In the genomic region with DNA sequence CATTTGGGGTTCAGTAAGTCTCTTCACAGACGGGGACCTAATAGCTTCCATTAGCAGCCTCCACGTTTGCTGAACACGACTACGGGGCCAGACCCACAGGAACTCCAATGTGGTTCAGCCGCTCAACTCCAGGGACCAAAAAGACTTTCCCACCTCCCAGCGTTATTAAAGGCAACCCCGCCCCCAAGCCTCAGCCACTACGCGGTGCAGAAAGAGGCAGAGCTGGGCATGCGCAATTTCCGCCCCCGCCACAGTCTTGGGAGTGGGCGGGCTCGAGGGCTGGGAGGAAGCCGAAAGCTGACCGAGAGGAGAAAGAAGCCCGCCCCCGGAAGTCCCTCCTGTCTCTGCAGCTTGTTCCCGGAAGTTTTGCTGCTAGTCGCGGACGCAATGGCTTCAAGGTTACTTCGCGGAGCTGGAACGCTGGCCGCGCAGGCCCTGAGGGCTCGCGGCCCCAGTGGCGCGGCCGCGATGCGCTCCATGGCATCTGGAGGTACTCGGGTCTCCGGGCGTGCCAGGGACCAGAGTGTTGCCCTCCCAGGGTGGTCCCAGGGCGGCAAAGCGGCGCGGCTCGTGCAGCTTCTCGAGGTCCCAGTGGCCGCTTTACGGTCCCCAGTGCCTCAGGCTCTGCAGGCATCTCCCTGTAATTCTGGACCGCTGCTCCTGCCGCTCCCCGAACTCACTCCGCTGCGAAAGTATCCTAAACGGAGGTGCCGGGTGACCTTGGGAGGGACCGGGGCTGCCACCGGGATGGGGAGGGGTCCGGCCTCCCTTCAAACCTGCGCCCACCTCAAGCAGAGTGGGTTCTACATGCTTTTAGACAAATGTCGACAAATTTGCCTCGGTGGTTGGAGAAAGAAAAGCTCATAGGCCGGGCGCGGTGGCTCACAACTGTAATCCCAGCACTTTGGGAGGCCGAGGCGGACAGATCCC, we compare ENCODE assay signal across 8 cellular contexts. TPM values are rescaled to one million over a fixed set of nuclear protein-coding genes. Genes with fewer than 3 reads are reported as not detected.
DNase-seq lines count a peak whose midpoint lies in the region; ATAC-seq and TF ChIP-seq lines count a peak whose summit lies in the region.

A gene with protein sequence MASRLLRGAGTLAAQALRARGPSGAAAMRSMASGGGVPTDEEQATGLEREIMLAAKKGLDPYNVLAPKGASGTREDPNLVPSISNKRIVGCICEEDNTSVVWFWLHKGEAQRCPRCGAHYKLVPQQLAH (plus strand): TSS at position 363 of the 930 bp plus-strand sequence. CDS start 25 bp downstream, at position 388.

- H3K27ac ChIP-seq in caudate nucleus (ENCODE audit: low read depth, low read length): peak within 1 kb of the TSS; percentile 96
- H3K27ac ChIP-seq in spleen: peak within 1 kb of the TSS; percentile 93 to 97 (median 96)

- H3K36me3 Mint-ChIP-seq in activated B cell treated with CpG ODN at 0.5 μM for 24 hours (ENCODE audit: low read depth): peaks cover 37% of the 10 kb centered on the region

- CTCF ChIA-PET in activated B cell treated with CpG ODN at 0.5 μM for 24 hours (lab: Charles Lee): interaction anchor here (0.6 to 2.0 kb wide), 5 partner anchors 17 to 55 kb away, joined by 4 to 18 read pairs (median 10); a partner anchor contains a TSS

- peak within 1 kb of the TSS; percentile 94 for H3K4me3 Mint-ChIP-seq in activated B cell treated with CpG ODN at 0.5 μM for 24 hours

- peaks cover 5 to 42% (median 30%) of the 10 kb centered on the region in 6 donors for H3K36me3 ChIP-seq in spleen

- H3K9me3 ChIP-seq in spleen: no peaks in the 10 kb centered on the region

- peak within 1 kb of the TSS; percentile 87 to 100 (median 95) for H3K4me3 ChIP-seq in spleen

- 1 to 2% (median 1%) methylated on average over 40 to 63 of the region's 63 CpGs for WGBS in spleen, 5 donors

- H3K27me3 Mint-ChIP-seq in activated B cell treated with CpG ODN at 0.5 μM for 24 hours: no peaks in the 10 kb centered on the region

- peak within 1 kb of the TSS; percentile 94 for H3K27ac Mint-ChIP-seq in activated B cell treated with CpG ODN at 0.5 μM for 24 hours

- TF ChIP-seq POLR2A in GM18951 (IDR thresholded peaks at IDR 0.05; ENCODE audit: extremely low read depth, insufficient read depth, insufficient read length) (peak; percentile 97), spleen (IDR thresholded peaks at IDR 0.05) (peak; percentile 43 to 81 (median 57))

- POLR2A ChIA-PET in activated B cell treated with CpG ODN at 0.5 μM for 24 hours (lab: Charles Lee): interaction anchor here (0.7 to 10.2 kb wide), 9 partner anchors 16 to 1691 kb away, joined by 3 to 207 read pairs (median 4); a partner anchor contains a TSS

- in situ Hi-C loops in GM18951 (cut with MboI; ENCODE audit: low sequenced_read_pairs, unreplicated experiment): no loop called here

- peak; percentile 99 for DNase-seq in AG08395 (ENCODE audit: low spot score)
- DNase-seq in NCI-H345 (lab: John Stamatoyannopoulos, UW): peak; percentile 99
- DNase-seq in activated B cell treated with CpG ODN at 0.5 μM for 24 hours: peak; percentile 94
- peak; percentile 76 to 99 (median 98) for DNase-seq in caudate nucleus (lab: John Stamatoyannopoulos, UW)
- DNase-seq in inferior parietal cortex (ENCODE audit: extremely low spot score): peak; percentile 99
- DNase-seq in spleen: peak; percentile 100

- ATAC-seq in HG03196 (IDR thresholded peaks at IDR 0.05; ENCODE audit: unreplicated experiment) (peak; percentile 90), activated B cell treated with CpG ODN at 0.5 μM for 24 hours (ENCODE audit: low read depth) (peak; percentile 98)

- no peaks in the 10 kb centered on the region for H3K9me3 Mint-ChIP-seq in activated B cell treated with CpG ODN at 0.5 μM for 24 hours

- intact Hi-C loops in activated B cell treated with CpG ODN at 0.5 μM for 24 hours (cut with micrococcal nuclease): loop anchor here (1.0 to 5.0 kb wide), 4 partner anchors 18 to 1009 kb away; a partner anchor contains a TSS
- intact Hi-C loops in spleen (cut with DNase I; ENCODE audit: low total_unique reads): no loop called here

- no peaks in the 10 kb centered on the region for H3K27me3 ChIP-seq in spleen (replicated peaks in 1 of 7)

- peaks cover 19% of the 10 kb centered on the region for H3K4me1 Mint-ChIP-seq in activated B cell treated with CpG ODN at 0.5 μM for 24 hours

- no peak for TF ChIP-seq CTCF in activated B cell treated with CpG ODN at 0.5 μM for 24 hours (IDR thresholded peaks at IDR 0.05)
- peak in 5 of 11 experiments; percentile 13 to 54 (median 36) for TF ChIP-seq CTCF in spleen (IDR thresholded peaks at IDR 0.05 in 8 of 11, conservative IDR thresholded peaks at IDR 0.05 in 3 of 11)

- peaks cover 7 to 47% (median 30%) of the 10 kb centered on the region in 6 donors for H3K4me1 ChIP-seq in spleen

RNA-seq across cellular contexts. Expression of the gene that starts here (rescaled TPM):
- total RNA-seq in activated B cell treated with CpG ODN at 0.5 μM for 24 hours (156 and 183 TPM in 2 replicates), spleen (100 to 1,000 TPM; 138 to 284 (median 167) TPM)
- 100 to 1,000 TPM; 291 to 341 (median 300) TPM for polyA plus RNA-seq in spleen

Comparison
In these comparisons a context has a peak if more than half of its experiments do, and no peak if none do; other contexts are left out.
1. Peak in every context shown above with its lines: DNase-seq, ATAC-seq, H3K4me3 ChIP-seq and H3K27ac ChIP-seq.